ENCODE assay signal across 2 cellular contexts in the genomic region with DNA sequence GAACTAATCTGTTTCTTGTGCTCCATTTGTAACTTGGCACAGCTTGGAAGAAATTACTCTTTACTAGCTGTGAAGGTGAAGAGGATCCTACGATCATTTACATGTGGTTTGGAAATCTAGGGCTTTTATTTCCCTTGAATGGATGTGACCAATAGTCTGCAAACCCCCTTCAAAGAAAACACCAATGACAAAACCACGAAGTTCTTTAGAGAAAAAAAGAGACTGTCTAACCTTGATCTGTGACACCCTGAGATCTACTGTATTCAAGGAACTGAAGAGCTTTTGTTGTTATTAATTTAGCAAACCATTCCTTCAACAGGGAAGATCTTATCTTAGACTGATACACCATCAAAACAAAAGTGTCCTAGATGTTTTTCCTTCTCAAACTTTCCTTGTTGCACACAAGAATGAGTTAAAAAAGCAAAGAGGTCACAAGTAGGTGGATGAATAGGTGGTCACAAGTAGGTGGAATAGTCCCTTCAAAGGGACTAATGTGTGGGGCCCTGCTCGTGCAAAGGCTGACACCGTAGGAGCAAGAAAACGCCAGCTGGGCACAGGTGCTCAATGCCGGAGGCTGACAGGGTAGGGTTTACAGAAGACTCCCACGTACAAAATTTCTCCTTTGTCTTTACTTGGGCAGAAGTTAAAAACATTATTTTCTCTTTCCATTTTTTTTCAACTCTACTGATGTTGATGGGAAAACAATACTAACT.
TF ChIP-seq lines count a peak whose summit lies in the region.

No MANE protein-coding gene starts in this region.

TF ChIP-seq in SK-N-SH, 30 proteins besides CTCF, POLR2A, EP300 and RAD21 (continued from another document):
- TF ChIP-seq RFX5 (IDR thresholded peaks at IDR 0.05; ENCODE audit: low read length) (no peak), SIN3A (IDR thresholded peaks at IDR 0.05; ENCODE audit: borderline replicate concordance, low read depth, low read length) (no peak), ELF1 (IDR thresholded peaks at IDR 0.05) (no peak), SMC3 (IDR thresholded peaks at IDR 0.05; ENCODE audit: low read depth, low read length) (no peak), POLR2AphosphoS5 (IDR thresholded peaks at IDR 0.05; ENCODE audit: low read depth, low read length) (no peak), RXRA (IDR thresholded peaks at IDR 0.05; ENCODE audit: borderline replicate concordance, low read depth) (no peak), TCF12 (IDR thresholded peaks at IDR 0.05) (no peak), CHD2 (IDR thresholded peaks at IDR 0.05; ENCODE audit: low read length, partially characterized antibody) (no peak), GABPA (IDR thresholded peaks at IDR 0.05; ENCODE audit: low read depth) (no peak), TEAD4 (IDR thresholded peaks at IDR 0.05; ENCODE audit: borderline replicate concordance, insufficient read depth) (no peak)
- TF ChIP-seq, protein P1, sequence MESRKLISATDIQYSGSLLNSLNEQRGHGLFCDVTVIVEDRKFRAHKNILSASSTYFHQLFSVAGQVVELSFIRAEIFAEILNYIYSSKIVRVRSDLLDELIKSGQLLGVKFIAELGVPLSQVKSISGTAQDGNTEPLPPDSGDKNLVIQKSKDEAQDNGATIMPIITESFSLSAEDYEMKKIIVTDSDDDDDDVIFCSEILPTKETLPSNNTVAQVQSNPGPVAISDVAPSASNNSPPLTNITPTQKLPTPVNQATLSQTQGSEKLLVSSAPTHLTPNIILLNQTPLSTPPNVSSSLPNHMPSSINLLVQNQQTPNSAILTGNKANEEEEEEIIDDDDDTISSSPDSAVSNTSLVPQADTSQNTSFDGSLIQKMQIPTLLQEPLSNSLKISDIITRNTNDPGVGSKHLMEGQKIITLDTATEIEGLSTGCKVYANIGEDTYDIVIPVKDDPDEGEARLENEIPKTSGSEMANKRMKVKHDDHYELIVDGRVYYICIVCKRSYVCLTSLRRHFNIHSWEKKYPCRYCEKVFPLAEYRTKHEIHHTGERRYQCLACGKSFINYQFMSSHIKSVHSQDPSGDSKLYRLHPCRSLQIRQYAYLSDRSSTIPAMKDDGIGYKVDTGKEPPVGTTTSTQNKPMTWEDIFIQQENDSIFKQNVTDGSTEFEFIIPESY (IDR thresholded peaks at IDR 0.05; ENCODE audit: borderline replicate concordance, low read depth), result no peak
- TF ChIP-seq, protein P2, sequence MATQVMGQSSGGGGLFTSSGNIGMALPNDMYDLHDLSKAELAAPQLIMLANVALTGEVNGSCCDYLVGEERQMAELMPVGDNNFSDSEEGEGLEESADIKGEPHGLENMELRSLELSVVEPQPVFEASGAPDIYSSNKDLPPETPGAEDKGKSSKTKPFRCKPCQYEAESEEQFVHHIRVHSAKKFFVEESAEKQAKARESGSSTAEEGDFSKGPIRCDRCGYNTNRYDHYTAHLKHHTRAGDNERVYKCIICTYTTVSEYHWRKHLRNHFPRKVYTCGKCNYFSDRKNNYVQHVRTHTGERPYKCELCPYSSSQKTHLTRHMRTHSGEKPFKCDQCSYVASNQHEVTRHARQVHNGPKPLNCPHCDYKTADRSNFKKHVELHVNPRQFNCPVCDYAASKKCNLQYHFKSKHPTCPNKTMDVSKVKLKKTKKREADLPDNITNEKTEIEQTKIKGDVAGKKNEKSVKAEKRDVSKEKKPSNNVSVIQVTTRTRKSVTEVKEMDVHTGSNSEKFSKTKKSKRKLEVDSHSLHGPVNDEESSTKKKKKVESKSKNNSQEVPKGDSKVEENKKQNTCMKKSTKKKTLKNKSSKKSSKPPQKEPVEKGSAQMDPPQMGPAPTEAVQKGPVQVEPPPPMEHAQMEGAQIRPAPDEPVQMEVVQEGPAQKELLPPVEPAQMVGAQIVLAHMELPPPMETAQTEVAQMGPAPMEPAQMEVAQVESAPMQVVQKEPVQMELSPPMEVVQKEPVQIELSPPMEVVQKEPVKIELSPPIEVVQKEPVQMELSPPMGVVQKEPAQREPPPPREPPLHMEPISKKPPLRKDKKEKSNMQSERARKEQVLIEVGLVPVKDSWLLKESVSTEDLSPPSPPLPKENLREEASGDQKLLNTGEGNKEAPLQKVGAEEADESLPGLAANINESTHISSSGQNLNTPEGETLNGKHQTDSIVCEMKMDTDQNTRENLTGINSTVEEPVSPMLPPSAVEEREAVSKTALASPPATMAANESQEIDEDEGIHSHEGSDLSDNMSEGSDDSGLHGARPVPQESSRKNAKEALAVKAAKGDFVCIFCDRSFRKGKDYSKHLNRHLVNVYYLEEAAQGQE (IDR thresholded peaks at IDR 0.05; ENCODE audit: low read depth, low read length), result no peak
- TF ChIP-seq, protein P3, sequence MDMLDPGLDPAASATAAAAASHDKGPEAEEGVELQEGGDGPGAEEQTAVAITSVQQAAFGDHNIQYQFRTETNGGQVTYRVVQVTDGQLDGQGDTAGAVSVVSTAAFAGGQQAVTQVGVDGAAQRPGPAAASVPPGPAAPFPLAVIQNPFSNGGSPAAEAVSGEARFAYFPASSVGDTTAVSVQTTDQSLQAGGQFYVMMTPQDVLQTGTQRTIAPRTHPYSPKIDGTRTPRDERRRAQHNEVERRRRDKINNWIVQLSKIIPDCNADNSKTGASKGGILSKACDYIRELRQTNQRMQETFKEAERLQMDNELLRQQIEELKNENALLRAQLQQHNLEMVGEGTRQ (IDR thresholded peaks at IDR 0.05; ENCODE audit: borderline replicate concordance, low read depth, low read length), result no peak
- TF ChIP-seq, protein P4, sequence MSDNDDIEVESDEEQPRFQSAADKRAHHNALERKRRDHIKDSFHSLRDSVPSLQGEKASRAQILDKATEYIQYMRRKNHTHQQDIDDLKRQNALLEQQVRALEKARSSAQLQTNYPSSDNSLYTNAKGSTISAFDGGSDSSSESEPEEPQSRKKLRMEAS (IDR thresholded peaks at IDR 0.05; ENCODE audit: low read depth), result no peak

TF ChIP-seq in SK-N-SH treated with all-trans-retinoic acid at 6 μM for 48 hours, 23 proteins besides CTCF, POLR2A, EP300 and RAD21 (continued from another document):
- TF ChIP-seq, protein P5, sequence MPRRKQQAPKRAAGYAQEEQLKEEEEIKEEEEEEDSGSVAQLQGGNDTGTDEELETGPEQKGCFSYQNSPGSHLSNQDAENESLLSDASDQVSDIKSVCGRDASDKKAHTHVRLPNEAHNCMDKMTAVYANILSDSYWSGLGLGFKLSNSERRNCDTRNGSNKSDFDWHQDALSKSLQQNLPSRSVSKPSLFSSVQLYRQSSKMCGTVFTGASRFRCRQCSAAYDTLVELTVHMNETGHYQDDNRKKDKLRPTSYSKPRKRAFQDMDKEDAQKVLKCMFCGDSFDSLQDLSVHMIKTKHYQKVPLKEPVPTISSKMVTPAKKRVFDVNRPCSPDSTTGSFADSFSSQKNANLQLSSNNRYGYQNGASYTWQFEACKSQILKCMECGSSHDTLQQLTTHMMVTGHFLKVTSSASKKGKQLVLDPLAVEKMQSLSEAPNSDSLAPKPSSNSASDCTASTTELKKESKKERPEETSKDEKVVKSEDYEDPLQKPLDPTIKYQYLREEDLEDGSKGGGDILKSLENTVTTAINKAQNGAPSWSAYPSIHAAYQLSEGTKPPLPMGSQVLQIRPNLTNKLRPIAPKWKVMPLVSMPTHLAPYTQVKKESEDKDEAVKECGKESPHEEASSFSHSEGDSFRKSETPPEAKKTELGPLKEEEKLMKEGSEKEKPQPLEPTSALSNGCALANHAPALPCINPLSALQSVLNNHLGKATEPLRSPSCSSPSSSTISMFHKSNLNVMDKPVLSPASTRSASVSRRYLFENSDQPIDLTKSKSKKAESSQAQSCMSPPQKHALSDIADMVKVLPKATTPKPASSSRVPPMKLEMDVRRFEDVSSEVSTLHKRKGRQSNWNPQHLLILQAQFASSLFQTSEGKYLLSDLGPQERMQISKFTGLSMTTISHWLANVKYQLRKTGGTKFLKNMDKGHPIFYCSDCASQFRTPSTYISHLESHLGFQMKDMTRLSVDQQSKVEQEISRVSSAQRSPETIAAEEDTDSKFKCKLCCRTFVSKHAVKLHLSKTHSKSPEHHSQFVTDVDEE (CRISPR knock-in tag; IDR thresholded peaks at IDR 0.05), result no peak
- TF ChIP-seq SNAI2 (CRISPR knock-in tag; IDR thresholded peaks at IDR 0.05) (no peak), ZC3H10 (CRISPR knock-in tag; IDR thresholded peaks at IDR 0.05) (no peak), ARNTL (CRISPR knock-in tag; IDR thresholded peaks at IDR 0.05; ENCODE audit: borderline replicate concordance, low read depth) (no peak), CSDC2 (CRISPR knock-in tag; IDR thresholded peaks at IDR 0.05) (no peak), ZFP30 (CRISPR knock-in tag; IDR thresholded peaks at IDR 0.05) (no peak), OSR1 (CRISPR knock-in tag; IDR thresholded peaks at IDR 0.05) (no peak), ZNF70 (CRISPR knock-in tag; IDR thresholded peaks at IDR 0.05) (no peak), BACH2 (CRISPR knock-in tag; IDR thresholded peaks at IDR 0.05; ENCODE audit: borderline replicate concordance) (no peak), PPARA (CRISPR knock-in tag; IDR thresholded peaks at IDR 0.05; ENCODE audit: borderline replicate concordance) (no peak)
- TF ChIP-seq, protein P6, sequence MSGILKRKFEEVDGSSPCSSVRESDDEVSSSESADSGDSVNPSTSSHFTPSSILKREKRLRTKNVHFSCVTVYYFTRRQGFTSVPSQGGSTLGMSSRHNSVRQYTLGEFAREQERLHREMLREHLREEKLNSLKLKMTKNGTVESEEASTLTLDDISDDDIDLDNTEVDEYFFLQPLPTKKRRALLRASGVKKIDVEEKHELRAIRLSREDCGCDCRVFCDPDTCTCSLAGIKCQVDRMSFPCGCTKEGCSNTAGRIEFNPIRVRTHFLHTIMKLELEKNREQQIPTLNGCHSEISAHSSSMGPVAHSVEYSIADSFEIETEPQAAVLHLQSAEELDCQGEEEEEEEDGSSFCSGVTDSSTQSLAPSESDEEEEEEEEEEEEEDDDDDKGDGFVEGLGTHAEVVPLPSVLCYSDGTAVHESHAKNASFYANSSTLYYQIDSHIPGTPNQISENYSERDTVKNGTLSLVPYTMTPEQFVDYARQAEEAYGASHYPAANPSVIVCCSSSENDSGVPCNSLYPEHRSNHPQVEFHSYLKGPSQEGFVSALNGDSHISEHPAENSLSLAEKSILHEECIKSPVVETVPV (CRISPR knock-in tag; IDR thresholded peaks at IDR 0.05), result no peak
- TF ChIP-seq, protein P7, sequence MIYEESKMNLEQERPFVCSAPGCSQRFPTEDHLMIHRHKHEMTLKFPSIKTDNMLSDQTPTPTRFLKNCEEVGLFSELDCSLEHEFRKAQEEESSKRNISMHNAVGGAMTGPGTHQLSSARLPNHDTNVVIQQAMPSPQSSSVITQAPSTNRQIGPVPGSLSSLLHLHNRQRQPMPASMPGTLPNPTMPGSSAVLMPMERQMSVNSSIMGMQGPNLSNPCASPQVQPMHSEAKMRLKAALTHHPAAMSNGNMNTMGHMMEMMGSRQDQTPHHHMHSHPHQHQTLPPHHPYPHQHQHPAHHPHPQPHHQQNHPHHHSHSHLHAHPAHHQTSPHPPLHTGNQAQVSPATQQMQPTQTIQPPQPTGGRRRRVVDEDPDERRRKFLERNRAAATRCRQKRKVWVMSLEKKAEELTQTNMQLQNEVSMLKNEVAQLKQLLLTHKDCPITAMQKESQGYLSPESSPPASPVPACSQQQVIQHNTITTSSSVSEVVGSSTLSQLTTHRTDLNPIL (CRISPR knock-in tag; IDR thresholded peaks at IDR 0.05; ENCODE audit: low read depth), result no peak
- TF ChIP-seq, protein P8, sequence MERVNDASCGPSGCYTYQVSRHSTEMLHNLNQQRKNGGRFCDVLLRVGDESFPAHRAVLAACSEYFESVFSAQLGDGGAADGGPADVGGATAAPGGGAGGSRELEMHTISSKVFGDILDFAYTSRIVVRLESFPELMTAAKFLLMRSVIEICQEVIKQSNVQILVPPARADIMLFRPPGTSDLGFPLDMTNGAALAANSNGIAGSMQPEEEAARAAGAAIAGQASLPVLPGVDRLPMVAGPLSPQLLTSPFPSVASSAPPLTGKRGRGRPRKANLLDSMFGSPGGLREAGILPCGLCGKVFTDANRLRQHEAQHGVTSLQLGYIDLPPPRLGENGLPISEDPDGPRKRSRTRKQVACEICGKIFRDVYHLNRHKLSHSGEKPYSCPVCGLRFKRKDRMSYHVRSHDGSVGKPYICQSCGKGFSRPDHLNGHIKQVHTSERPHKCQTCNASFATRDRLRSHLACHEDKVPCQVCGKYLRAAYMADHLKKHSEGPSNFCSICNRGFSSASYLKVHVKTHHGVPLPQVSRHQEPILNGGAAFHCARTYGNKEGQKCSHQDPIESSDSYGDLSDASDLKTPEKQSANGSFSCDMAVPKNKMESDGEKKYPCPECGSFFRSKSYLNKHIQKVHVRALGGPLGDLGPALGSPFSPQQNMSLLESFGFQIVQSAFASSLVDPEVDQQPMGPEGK (CRISPR knock-in tag; IDR thresholded peaks at IDR 0.05; ENCODE audit: borderline replicate concordance), result no peak
